ENCODE assay signal across 15 cellular contexts in genomic region chr13:36872621-36873020, GRCh38. TPM values are rescaled to one million over a fixed set of nuclear protein-coding genes. Genes with fewer than 3 reads are reported as not detected.
DNase-seq lines count a peak whose midpoint lies in the region; ATAC-seq and TF ChIP-seq lines count a peak whose summit lies in the region.
"Had no signal": no experiment of that assay in that cellular context is flagged by ENCODE, and none has a peak within 500 bp of the region (broad histone marks: within the 10 kb centered on the region; RNA-seq: fewer than 3 reads in every experiment).

No MANE protein-coding gene starts in this region.

- H3K27me3 Mint-ChIP-seq in chondrocyte (ENCODE audit: low read depth): no peaks in the 10 kb centered on the region
- H3K27me3 Mint-ChIP-seq in activated naive CD8-positive, alpha-beta T cell treated with anti-CD3 and anti-CD28 coated beads, Interleukin-2, amount 50 U/mL, for 24 hours: peaks cover 6% of the 10 kb centered on the region

- no peaks in the 10 kb centered on the region for H3K9me3 Mint-ChIP-seq in chondrocyte (ENCODE audit: low read depth)
- H3K9me3 Mint-ChIP-seq in activated naive CD8-positive, alpha-beta T cell treated with anti-CD3 and anti-CD28 coated beads, Interleukin-2, amount 50 U/mL, for 24 hours: no peaks in the 10 kb centered on the region
- H3K9me3 Mint-ChIP-seq: activated T-helper 17 cell treated with anti-CD3 and anti-CD28 coated beads, Interleukin-2, amount 50 U/mL, for 72 hours; T-helper 1 cell treated with Interleukin-12 subunit alpha and Interleukin-12 subunit beta and Interleukin-4 antibody, amounts not matched to agents 30 μg/mL and 1 μg/mL, for 36 hours had no signal

- peak; percentile 41 for DNase-seq in ACHN
- peak; percentile 43 for DNase-seq in H7
- DNase-seq in chondrocyte (ENCODE audit: low spot score): no peak
- DNase-seq in left colon: peak; percentile 36 to 47
- no peak for DNase-seq in NCI-H2029 (lab: John Stamatoyannopoulos, UW)
- no peak for DNase-seq in stimulated activated CD4-positive, alpha-beta T cell treated with anti-CD3 and anti-CD28 coated beads, Interleukin-1b, Interleukin-23, amount 100 ng/mL, for 48 hours
- no peak for DNase-seq in Kasumi-1 (lab: John Stamatoyannopoulos, UW)
- DNase-seq in activated naive CD8-positive, alpha-beta T cell treated with anti-CD3 and anti-CD28 coated beads, Interleukin-2, amount 50 U/mL, for 24 hours: no peak
- DNase-seq: GF-D8; kidney; stimulated activated CD4-positive, alpha-beta T cell treated with anti-CD3 and anti-CD28 coated beads, Interleukin-4, amount 100 ng/mL, for 1 hour; WERI-Rb-1 had no signal

- H3K4me3 ChIP-seq in H7 (ENCODE audit: insufficient read depth, low read depth, low read length): no peak overlapping the region
- H3K4me3 ChIP-seq: suprapubic skin had no signal

- no peak overlapping the region for H3K4me3 Mint-ChIP-seq in chondrocyte (ENCODE audit: unreplicated experiment)
- no peak overlapping the region for H3K4me3 Mint-ChIP-seq in activated naive CD8-positive, alpha-beta T cell treated with anti-CD3 and anti-CD28 coated beads, Interleukin-2, amount 50 U/mL, for 24 hours
- H3K4me3 Mint-ChIP-seq: activated T-helper 17 cell treated with anti-CD3 and anti-CD28 coated beads, Interleukin-2, amount 50 U/mL, for 72 hours; T-helper 1 cell treated with Interleukin-12 subunit alpha and Interleukin-12 subunit beta and Interleukin-4 antibody, amounts not matched to agents 30 μg/mL and 1 μg/mL, for 36 hours had no signal

- TF ChIP-seq CTCF in chondrocyte (IDR thresholded peaks at IDR 0.05): no peak

- H3K27ac Mint-ChIP-seq in chondrocyte (ENCODE audit: unreplicated experiment): peak overlapping the region; percentile 4
- H3K27ac Mint-ChIP-seq in activated naive CD8-positive, alpha-beta T cell treated with anti-CD3 and anti-CD28 coated beads, Interleukin-2, amount 50 U/mL, for 24 hours: no peak overlapping the region
- H3K27ac Mint-ChIP-seq: activated T-helper 17 cell treated with anti-CD3 and anti-CD28 coated beads, Interleukin-2, amount 50 U/mL, for 72 hours; T-helper 1 cell treated with Interleukin-12 subunit alpha and Interleukin-12 subunit beta and Interleukin-4 antibody, amounts not matched to agents 30 μg/mL and 1 μg/mL, for 36 hours had no signal

- H3K27me3 ChIP-seq in H7 (ENCODE audit: control insufficient read depth, insufficient read depth, low read length): no peaks in the 10 kb centered on the region
- H3K27me3 ChIP-seq: suprapubic skin had no signal

- intact Hi-C loops in left colon (cut with DNase I, micrococcal nuclease): no loop called here

- no peaks in the 10 kb centered on the region for H3K4me1 Mint-ChIP-seq in chondrocyte (ENCODE audit: low read depth)
- no peaks in the 10 kb centered on the region for H3K4me1 Mint-ChIP-seq in activated naive CD8-positive, alpha-beta T cell treated with anti-CD3 and anti-CD28 coated beads, Interleukin-2, amount 50 U/mL, for 24 hours
- H3K4me1 Mint-ChIP-seq: activated T-helper 17 cell treated with anti-CD3 and anti-CD28 coated beads, Interleukin-2, amount 50 U/mL, for 72 hours had no signal

- peaks cover 7% of the 10 kb centered on the region for H3K36me3 Mint-ChIP-seq in chondrocyte (ENCODE audit: low read depth)
- no peaks in the 10 kb centered on the region for H3K36me3 Mint-ChIP-seq in activated naive CD8-positive, alpha-beta T cell treated with anti-CD3 and anti-CD28 coated beads, Interleukin-2, amount 50 U/mL, for 24 hours (ENCODE audit: low read depth)

- in situ Hi-C loops in ACHN (cut with HindIII; ENCODE audit: low pct_ligation_motif_present, low pct_unique_long_range_greater_than_20kb, low sequenced_read_pairs): loop anchor here (25.0 kb wide), 1 partner anchor 115 kb away; the partner anchor contains the start of gene ALG5

- peak; percentile 80 for ATAC-seq in left colon
- ATAC-seq in activated naive CD8-positive, alpha-beta T cell treated with anti-CD3 and anti-CD28 coated beads, Interleukin-2, amount 50 U/mL, for 24 hours: no peak
- ATAC-seq: activated T-helper 17 cell treated with anti-CD3 and anti-CD28 coated beads, Interleukin-2, amount 50 U/mL, for 72 hours had no signal

- H3K36me3 ChIP-seq in H7 (replicated peaks; ENCODE audit: control insufficient read depth, insufficient read depth, low read length): no peaks in the 10 kb centered on the region
- H3K36me3 ChIP-seq: suprapubic skin had no signal

RNA-seq across cellular contexts. Expression of gene SMAD9, which starts 47.4 kb away (rescaled TPM):
- total RNA-seq in H7 (2014; rRNA removed; shearing (Covaris generic)): 0.59 and 0.81 TPM in 2 replicates
- total RNA-seq in chondrocyte (8.4 to 9.5 TPM (median 8.9 TPM) in 3 replicates), left colon (10 to 100 TPM in 1 of 2 donors, 1 to 10 TPM in 1; 9.7 to 13.0 TPM)

RNA-seq across cellular contexts. Expression of gene RFXAP, which starts 53.6 kb away (rescaled TPM):
- 1.5 and 3.7 TPM in 2 replicates for total RNA-seq in H7 (2014; rRNA removed; shearing (Covaris generic))
- total RNA-seq in chondrocyte: 5.0 to 5.3 TPM (median 5.1 TPM) in 3 replicates
- total RNA-seq in left colon: 1 to 10 TPM; 2.9 to 3.4 TPM

Comparison
In these comparisons a context has a peak if more than half of its experiments do, and no peak if none do; other contexts are left out.
1. DNase-seq: peak in ACHN (single experiment), H7 (single experiment) and left colon (2 of 2); none in chondrocyte (single experiment), NCI-H2029 (single experiment), stimulated activated CD4-positive, alpha-beta T cell treated with anti-CD3 and anti-CD28 coated beads, Interleukin-1b, Interleukin-23, amount 100 ng/mL, for 48 hours (single experiment), Kasumi-1 (0 of 2) and activated naive CD8-positive, alpha-beta T cell treated with anti-CD3 and anti-CD28 coated beads, Interleukin-2, amount 50 U/mL, for 24 hours (single experiment).